8 cellular contexts compared by ENCODE assay signal in genomic region chr10:60099998-60100747, GRCh38.
DNase-seq lines count a peak whose midpoint lies in the region; ATAC-seq, FAIRE-seq and TF ChIP-seq lines count a peak whose summit lies in the region.

No MANE protein-coding gene starts in this region.

- peaks cover 3% of the 10 kb centered on the region for H3K27me3 Mint-ChIP-seq in neural progenitor cell (ENCODE audit: insufficient read depth, low read depth)

- 48% methylated on average over 2 of the region's 2 CpGs for WGBS in A549 (ENCODE audit: missing lambda C conversion rate)

- H3K27ac Mint-ChIP-seq in neural progenitor cell: no peak overlapping the region

- no peak for TF ChIP-seq EP300 in A549 (IDR thresholded peaks at IDR 0.05)

- TF ChIP-seq RAD21 in A549 (conservative IDR thresholded peaks at IDR 0.05 in 1 of 2, IDR thresholded peaks at IDR 0.05 in 1 of 2): peak; percentile 79 to 82

- H3K9ac ChIP-seq in Karpas-422 (ENCODE audit: low read length) (no peak overlapping the region), SU-DHL-6 (ENCODE audit: low read length) (no peak overlapping the region), neural progenitor cell (no peak overlapping the region)

- H3K4me2 ChIP-seq in A549 (no peak overlapping the region), Karpas-422 (ENCODE audit: low read depth, low read length, poor library complexity, severe bottlenecking) (no peak overlapping the region), SU-DHL-6 (ENCODE audit: low read depth, low read length, poor library complexity, severe bottlenecking) (no peak overlapping the region), neural progenitor cell (no peak overlapping the region)

- H3K36me3 ChIP-seq in Karpas-422 (ENCODE audit: insufficient read depth, low read length): no peaks in the 10 kb centered on the region
- H3K36me3 ChIP-seq in SU-DHL-6 (ENCODE audit: low read length): peaks cover 6% of the 10 kb centered on the region; the same call in 1 of the 2 replicates
- H3K36me3 ChIP-seq in neural progenitor cell: no peaks in the 10 kb centered on the region

- H3F3A ChIP-seq in SU-DHL-6 (ENCODE audit: insufficient read depth) (no peaks in the 10 kb centered on the region), neural progenitor cell (ENCODE audit: low read depth) (peaks cover 3% of the 10 kb centered on the region)

- H3K27ac ChIP-seq in A549 (no peak overlapping the region), Karpas-422 (ENCODE audit: low read length) (no peak overlapping the region), SU-DHL-6 (ENCODE audit: low read depth, low read length) (no peak overlapping the region), neural progenitor cell (no peak overlapping the region)

- CTCF ChIA-PET in A549 (lab: Yijun Ruan, JAX): interaction anchor here (0.7 to 13.4 kb wide), 10 partner anchors 9 to 571 kb away, joined by 3 to 209 read pairs (median 4); no protein-coding TSS in a partner anchor

- H3K9me3 Mint-ChIP-seq in neural progenitor cell: no peaks in the 10 kb centered on the region

- DNase-seq in A549 (ENCODE audit: low read depth in 1 of 2, low spot score in 1 of 2) (peak; percentile 24 to 64), Karpas-422 (peak; percentile 82), fibroblast of the conjunctiva (ENCODE audit: low read depth) (peak; percentile 43), neural progenitor cell (ENCODE audit: low spot score) (peak; percentile 66)
- DNase-seq in stimulated activated naive CD4-positive, alpha-beta T cell treated with Interleukin-2 at 50 U/mL for 16 hours (lab: John Stamatoyannopoulos, UW): no peak

- H3K4me1 Mint-ChIP-seq in neural progenitor cell: no peaks in the 10 kb centered on the region

- no peaks in the 10 kb centered on the region for H3K9me2 ChIP-seq in Karpas-422 (replicated peaks; ENCODE audit: insufficient read depth, low read length)
- no peaks in the 10 kb centered on the region for H3K9me2 ChIP-seq in SU-DHL-6 (replicated peaks; ENCODE audit: insufficient read depth, low read length)

- H3K9me3 ChIP-seq in A549 (no peaks in the 10 kb centered on the region), Karpas-422 (ENCODE audit: low read length) (no peaks in the 10 kb centered on the region), SU-DHL-6 (ENCODE audit: insufficient read depth, low read length) (no peaks in the 10 kb centered on the region), neural progenitor cell (ENCODE audit: low read depth) (no peaks in the 10 kb centered on the region)

- TF ChIP-seq POLR2A in A549 (IDR thresholded peaks at IDR 0.05; ENCODE audit: low read length): no peak

- peaks cover 10% of the 10 kb centered on the region; the same call in 2 of the 3 replicates for H3K4me1 ChIP-seq in A549
- no peaks in the 10 kb centered on the region for H3K4me1 ChIP-seq in Karpas-422 (ENCODE audit: low read length)
- H3K4me1 ChIP-seq in neural progenitor cell: no peaks in the 10 kb centered on the region

- H3K36me3 Mint-ChIP-seq in neural progenitor cell: peaks cover 16% of the 10 kb centered on the region

- POLR2A ChIA-PET in A549 (lab: Yijun Ruan, JAX): no interaction called here

- H4K20me1 ChIP-seq in Karpas-422 (ENCODE audit: insufficient read depth, low read depth, low read length): no peaks in the 10 kb centered on the region
- H4K20me1 ChIP-seq in SU-DHL-6 (ENCODE audit: low read depth, low read length): no peaks in the 10 kb centered on the region
- H4K20me1 ChIP-seq in neural progenitor cell (ENCODE audit: low read depth): no peaks in the 10 kb centered on the region

- H3K27me3 ChIP-seq in Karpas-422 (ENCODE audit: low read length) (no peaks in the 10 kb centered on the region), SU-DHL-6 (ENCODE audit: low read length) (no peaks in the 10 kb centered on the region), neural progenitor cell (no peaks in the 10 kb centered on the region)

- ATAC-seq in A549 (peak; percentile 59 to 80; a peak in 4 of 6 replicates), GM21723 (IDR thresholded peaks at IDR 0.05; ENCODE audit: unreplicated experiment) (no peak)

- FAIRE-seq in A549 (lab: Jason Lieb, UNC): peak; percentile 7

- H2AFZ ChIP-seq in Karpas-422 (ENCODE audit: low read length) (no peak overlapping the region), SU-DHL-6 (ENCODE audit: low read depth, low read length, severe bottlenecking) (no peak overlapping the region), neural progenitor cell (replicated peaks) (no peak overlapping the region)

- H3K79me2 ChIP-seq in Karpas-422 (ENCODE audit: low read length) (no peaks in the 10 kb centered on the region), SU-DHL-6 (ENCODE audit: insufficient read depth, low read length) (no peaks in the 10 kb centered on the region), neural progenitor cell (ENCODE audit: low read depth) (no peaks in the 10 kb centered on the region)

- H3K4me3 ChIP-seq in A549: no peak overlapping the region
- no peak overlapping the region for H3K4me3 ChIP-seq in Karpas-422 (ENCODE audit: low read length)
- no peak overlapping the region for H3K4me3 ChIP-seq in SU-DHL-6 (ENCODE audit: insufficient read depth, low read length, poor library complexity, severe bottlenecking)
- H3K4me3 ChIP-seq in neural progenitor cell: no peak overlapping the region

- TF ChIP-seq CTCF in A549 (IDR thresholded peaks at IDR 0.05): peak; percentile 83
- peak; percentile 35; the same call in 1 of the 2 replicates for TF ChIP-seq CTCF in GM12874 (IDR thresholded peaks at IDR 0.05; ENCODE audit: insufficient read depth, low read depth, low read length)
- TF ChIP-seq CTCF in SU-DHL-6 (IDR thresholded peaks at IDR 0.05; ENCODE audit: insufficient read depth, low read length, poor library complexity, severe bottlenecking): peak; percentile 76
- peak; percentile 73 for TF ChIP-seq CTCF in neural progenitor cell (IDR thresholded peaks at IDR 0.05)

- no peak overlapping the region for H3K4me3 Mint-ChIP-seq in neural progenitor cell

TF ChIP-seq in A549, 52 proteins besides CTCF, POLR2A, EP300 and RAD21:
- TF ChIP-seq HOXA7 (CRISPR knock-in tag; IDR thresholded peaks at IDR 0.05): no peak
- TF ChIP-seq, protein P1, sequence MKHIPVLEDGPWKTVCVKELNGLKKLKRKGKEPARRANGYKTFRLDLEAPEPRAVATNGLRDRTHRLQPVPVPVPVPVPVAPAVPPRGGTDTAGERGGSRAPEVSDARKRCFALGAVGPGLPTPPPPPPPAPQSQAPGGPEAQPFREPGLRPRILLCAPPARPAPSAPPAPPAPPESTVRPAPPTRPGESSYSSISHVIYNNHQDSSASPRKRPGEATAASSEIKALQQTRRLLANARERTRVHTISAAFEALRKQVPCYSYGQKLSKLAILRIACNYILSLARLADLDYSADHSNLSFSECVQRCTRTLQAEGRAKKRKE (CRISPR knock-in tag; IDR thresholded peaks at IDR 0.05; ENCODE audit: low read depth): no peak
- peak; percentile 87 for TF ChIP-seq SMC3 (IDR thresholded peaks at IDR 0.05)
- no peak for TF ChIP-seq HOXB5 (CRISPR knock-in tag; IDR thresholded peaks at IDR 0.05)
- no peak for TF ChIP-seq JUNB (IDR thresholded peaks at IDR 0.05)
- no peak for TF ChIP-seq ZNF302 (CRISPR knock-in tag; IDR thresholded peaks at IDR 0.05)
